Comparison of ENCODE assay signal across 26 cellular contexts in the genomic region with DNA sequence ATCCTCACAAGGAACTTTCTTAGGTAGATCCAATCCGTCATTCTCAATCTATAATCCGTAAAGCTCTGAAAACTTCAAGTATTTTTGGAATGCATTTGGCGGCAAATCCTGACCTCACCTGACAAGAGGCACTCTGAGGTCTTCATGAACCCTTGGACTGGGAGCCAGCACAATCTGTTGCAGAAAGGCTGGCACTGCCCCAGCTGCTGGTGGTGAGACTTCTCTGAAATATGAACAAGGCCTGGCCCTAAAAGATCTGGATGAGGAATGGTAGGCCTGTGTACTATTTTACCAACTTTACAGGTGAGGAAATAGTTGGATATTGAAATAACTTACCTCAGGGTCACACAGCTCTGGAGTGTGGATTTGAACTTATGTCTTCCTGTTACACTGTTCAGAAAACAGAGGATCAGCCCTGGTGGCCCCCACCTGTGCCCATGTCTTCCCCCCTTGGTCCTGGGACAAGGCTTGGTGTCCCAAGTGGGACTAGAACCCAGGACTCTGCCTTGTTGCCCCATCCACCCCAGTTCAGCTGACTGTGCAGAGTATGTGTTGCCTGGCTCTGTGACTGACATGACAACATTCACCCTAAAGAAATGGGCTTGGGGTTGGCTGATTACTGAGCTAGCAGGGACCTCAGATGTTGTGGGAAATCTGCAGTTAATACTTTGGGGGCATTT.
DNase-seq lines count a peak whose midpoint lies in the region; ATAC-seq, FAIRE-seq and TF ChIP-seq lines count a peak whose summit lies in the region.
"Had no signal": no experiment of that assay in that cellular context is flagged by ENCODE, and none has a peak within 500 bp of the region (broad histone marks: within the 10 kb centered on the region; RNA-seq: fewer than 3 reads in every experiment).

No MANE protein-coding gene starts in this region.

- peaks cover 24% of the 10 kb centered on the region for H3K4me1 Mint-ChIP-seq in nephron
- no peaks in the 10 kb centered on the region for H3K4me1 Mint-ChIP-seq in natural killer cell treated with Interleukin-12 subunit alpha and Interleukin-12 subunit beta and Interleukin-15 and Interleukin-18, amount 100 ng/mL, for 72 hours (ENCODE audit: low read depth in 2 of 2)
- H3K4me1 Mint-ChIP-seq: CD8-positive, alpha-beta memory T cell had no signal

- no peaks in the 10 kb centered on the region for H3K9me3 ChIP-seq in colonic mucosa
- H3K9me3 ChIP-seq: Peyer's patch, SJCRH30 had no signal

- no peak overlapping the region for H3K9ac ChIP-seq in colonic mucosa (ENCODE audit: low read depth in 2 of 2, low read length in 2 of 2)

- H3K4me1 ChIP-seq in colonic mucosa, result no peaks in the 10 kb centered on the region
- H3K4me1 ChIP-seq: Peyer's patch had no signal

- H3K4me3 Mint-ChIP-seq in nephron, result no peak overlapping the region
- no peak overlapping the region for H3K4me3 Mint-ChIP-seq in natural killer cell treated with Interleukin-12 subunit alpha and Interleukin-12 subunit beta and Interleukin-15 and Interleukin-18, amount 100 ng/mL, for 72 hours
- H3K4me3 Mint-ChIP-seq: CD8-positive, alpha-beta memory T cell had no signal

- no peaks in the 10 kb centered on the region for H3K36me3 ChIP-seq in colonic mucosa
- H3K36me3 ChIP-seq: Peyer's patch, SJCRH30 had no signal

- intact Hi-C loops in colonic mucosa (cut with DNase I), result loop anchor here (5.0 to 10.0 kb wide), 2 partner anchors 573 to 645 kb away; no protein-coding TSS in a partner anchor

- no peaks in the 10 kb centered on the region for H3K36me3 Mint-ChIP-seq in nephron (ENCODE audit: low read depth)
- no peaks in the 10 kb centered on the region for H3K36me3 Mint-ChIP-seq in natural killer cell treated with Interleukin-12 subunit alpha and Interleukin-12 subunit beta and Interleukin-15 and Interleukin-18, amount 100 ng/mL, for 72 hours
- H3K36me3 Mint-ChIP-seq: CD8-positive, alpha-beta memory T cell had no signal

- no peak overlapping the region for H3K4me3 ChIP-seq in colonic mucosa
- H3K4me3 ChIP-seq: GM23338, Peyer's patch, SJCRH30 had no signal

- peak overlapping the region in 2 of 3 experiments; percentile 87 to 89 for H3K27ac Mint-ChIP-seq in nephron
- H3K27ac Mint-ChIP-seq in natural killer cell treated with Interleukin-12 subunit alpha and Interleukin-12 subunit beta and Interleukin-15 and Interleukin-18, amount 100 ng/mL, for 72 hours, result no peak overlapping the region
- H3K27ac Mint-ChIP-seq: CD8-positive, alpha-beta memory T cell; GM23338 had no signal

- peak; percentile 89 for FAIRE-seq in urothelium cell line (lab: Jason Lieb, UNC)
- FAIRE-seq: GM18507 had no signal

- H3K9me3 Mint-ChIP-seq in nephron, result no peaks in the 10 kb centered on the region
- H3K9me3 Mint-ChIP-seq in natural killer cell treated with Interleukin-12 subunit alpha and Interleukin-12 subunit beta and Interleukin-15 and Interleukin-18, amount 100 ng/mL, for 72 hours, result no peaks in the 10 kb centered on the region
- H3K9me3 Mint-ChIP-seq: GM23338 had no signal

- peaks cover 29% of the 10 kb centered on the region for H3K27me3 Mint-ChIP-seq in nephron (ENCODE audit: low read depth)
- H3K27me3 Mint-ChIP-seq in natural killer cell treated with Interleukin-12 subunit alpha and Interleukin-12 subunit beta and Interleukin-15 and Interleukin-18, amount 100 ng/mL, for 72 hours, result peaks cover 33 to 49% of the 10 kb centered on the region in 2 donors

- peaks cover 5% of the 10 kb centered on the region for H3K27me3 ChIP-seq in colonic mucosa
- H3K27me3 ChIP-seq: Peyer's patch, SJCRH30 had no signal

- ATAC-seq in natural killer cell treated with Interleukin-12 subunit alpha and Interleukin-12 subunit beta and Interleukin-15 and Interleukin-18, amount 100 ng/mL, for 72 hours, result no peak

- TF ChIP-seq CTCF in nephron (IDR thresholded peaks at IDR 0.05; ENCODE audit: unreplicated experiment in 3 of 3) (no peak), colonic mucosa (IDR thresholded peaks at IDR 0.05) (no peak)

- DNase-seq in NCI-H82 (lab: John Stamatoyannopoulos, UW), result peak; percentile 26
- DNase-seq in NCI-H82 treated with DMSO at 0.1 percent for 48 hours (lab: John Stamatoyannopoulos, UW; ENCODE audit: unreplicated experiment), result no peak
- DNase-seq in caudate nucleus (lab: John Stamatoyannopoulos, UW), result no peak
- no peak for DNase-seq in urothelium cell line (ENCODE audit: low spot score)
- DNase-seq in natural killer cell treated with Interleukin-12 subunit alpha and Interleukin-12 subunit beta and Interleukin-15 and Interleukin-18, amount 100 ng/mL, for 72 hours (ENCODE audit: low spot score), result no peak
- no peak for DNase-seq in colonic mucosa
- no peak for DNase-seq in stimulated activated naive CD4-positive, alpha-beta T cell (lab: John Stamatoyannopoulos, UW)
- DNase-seq: 8988T; Calu3; CD8-positive, alpha-beta memory T cell; DMS53; GDM1; Karpas-422; MV-4-11; NCI-H1105 treated with DMSO at 0.1 percent for 48 hours; NCI-H1694; NCI-H2081; NCI-H2171 treated with DMSO at 0.1 percent for 48 hours; NCI-H446; NK-92 treated with Interleukin-12 subunit alpha and Interleukin-12 subunit beta, amount 100 ng/mL, for 24 hours; Peyer's patch had no signal

- H3K27ac ChIP-seq in caudate nucleus (ENCODE audit: low read depth, low read length) (peak overlapping the region; percentile 54), colonic mucosa (no peak overlapping the region)
- H3K27ac ChIP-seq: C4-2B, Peyer's patch, SJCRH30 had no signal

Comparison
In these comparisons a context has a peak if more than half of its experiments do, and no peak if none do; other contexts are left out.
1. H3K27ac Mint-ChIP-seq: peak in nephron (2 of 3); none in natural killer cell treated with Interleukin-12 subunit alpha and Interleukin-12 subunit beta and Interleukin-15 and Interleukin-18, amount 100 ng/mL, for 72 hours (0 of 2).